ENCODE assay signal across 26 cellular contexts in genomic region chr5:179260324-179261070, GRCh38.
DNase-seq lines count a peak whose midpoint lies in the region; ATAC-seq and TF ChIP-seq lines count a peak whose summit lies in the region.
"Had no signal": no experiment of that assay in that cellular context is flagged by ENCODE, and none has a peak within 500 bp of the region (broad histone marks: within the 10 kb centered on the region; RNA-seq: fewer than 3 reads in every experiment).

No MANE protein-coding gene starts in this region.

- 93 to 94% methylated on average over 24 to 27 of the region's 27 CpGs for WGBS in endodermal cell (ENCODE audit: insufficient coverage in 1 of 2, insufficient read length in 1 of 2), 2 experiments
- WGBS in GM23248 (ENCODE audit: low coverage in 1 of 2, low lambda C conversion rate in 2 of 2, missing lambda C conversion rate in 2 of 2), 2 experiments = 95 to 98% methylated on average over 25 to 27 of the region's 27 CpGs

- H3K4me3 ChIP-seq in endodermal cell (ENCODE audit: low read length) = no peak overlapping the region
- no peak overlapping the region for H3K4me3 ChIP-seq in upper lobe of right lung
- no peak overlapping the region for H3K4me3 ChIP-seq in GM23248
- H3K4me3 ChIP-seq: K562, lung, thyroid gland had no signal

- no peaks in the 10 kb centered on the region for H3K9me3 Mint-ChIP-seq in activated T-cell treated with anti-CD3 and anti-CD28 coated beads, Interleukin-2, amount 50 U/mL, for 4 hours
- H3K9me3 Mint-ChIP-seq in endodermal cell (no peaks in the 10 kb centered on the region), osteocyte (ENCODE audit: unreplicated experiment) (no peaks in the 10 kb centered on the region)
- H3K9me3 Mint-ChIP-seq: activated naive CD4-positive, alpha-beta T cell treated with anti-CD3 and anti-CD28 coated beads, Interleukin-2, amount 50 U/mL, for 24 hours; T-helper 2 cell treated with Interferon-gamma antibody and Interleukin-4, amounts not matched to agents 5 μg/mL and 100 μg/mL, for 36 hours had no signal

- DNase-seq in activated T-cell treated with anti-CD3 and anti-CD28 coated beads, Interleukin-2, amount 50 U/mL, for 1 hour = peak; percentile 4
- DNase-seq in activated T-cell treated with anti-CD3 and anti-CD28 coated beads, Interleukin-2, amount 50 U/mL, for 4 hours = no peak
- DNase-seq in endodermal cell (peak; percentile 41), osteocyte (ENCODE audit: extremely low spot score, unreplicated experiment) (peak; percentile 64), upper lobe of right lung (peak; percentile 52), cerebellar cortex (ENCODE audit: low spot score) (no peak), GM23248 (no peak)
- DNase-seq: activated CD4-positive, alpha-beta T cell treated with anti-CD3 and anti-CD28 coated beads, Interleukin-2, amount 50 U/mL, for 4 hours; activated T-cell treated with anti-CD3 and anti-CD28 coated beads, Interleukin-2, amount 50 U/mL, for 48 hours; DMS153; MM.1S; NCI-H1417 treated with DMSO at 0.1 percent for 48 hours; NCI-H2081 treated with DMSO at 0.1 percent for 48 hours; NCI-H345; NCI-H748 treated with DMSO at 0.1 percent for 48 hours; stimulated activated CD4-positive, alpha-beta T cell treated with anti-CD3 and anti-CD28 coated beads, Interleukin-4, amount 100 ng/mL, for 1 hour; stimulated activated naive CD4-positive, alpha-beta T cell; thyroid gland had no signal

- H3K27ac Mint-ChIP-seq in endodermal cell (no peak overlapping the region), osteocyte (ENCODE audit: unreplicated experiment) (no peak overlapping the region)
- H3K27ac Mint-ChIP-seq: activated naive CD4-positive, alpha-beta T cell treated with anti-CD3 and anti-CD28 coated beads, Interleukin-2, amount 50 U/mL, for 24 hours; B cell; T-helper 2 cell treated with Interferon-gamma antibody and Interleukin-4, amounts not matched to agents 5 μg/mL and 100 μg/mL, for 36 hours had no signal

- H3K36me3 ChIP-seq in endodermal cell (ENCODE audit: control insufficient read depth, insufficient read depth, low read length) = no peaks in the 10 kb centered on the region
- no peaks in the 10 kb centered on the region for H3K36me3 ChIP-seq in upper lobe of right lung
- no peaks in the 10 kb centered on the region for H3K36me3 ChIP-seq in GM23248 (ENCODE audit: low read depth)
- H3K36me3 ChIP-seq: thyroid gland, WERI-Rb-1 had no signal

- no peaks in the 10 kb centered on the region for H3K9me2 ChIP-seq in GM23248 (ENCODE audit: insufficient read depth)

- peaks cover 92% of the 10 kb centered on the region for H3K79me2 ChIP-seq in GM23248 (ENCODE audit: insufficient read depth)

- no peaks in the 10 kb centered on the region for H3K36me3 Mint-ChIP-seq in activated T-cell treated with anti-CD3 and anti-CD28 coated beads, Interleukin-2, amount 50 U/mL, for 4 hours (ENCODE audit: insufficient read depth)
- H3K36me3 Mint-ChIP-seq in endodermal cell (ENCODE audit: low read depth) (no peaks in the 10 kb centered on the region), osteocyte (ENCODE audit: unreplicated experiment) (no peaks in the 10 kb centered on the region)
- H3K36me3 Mint-ChIP-seq: activated naive CD4-positive, alpha-beta T cell treated with anti-CD3 and anti-CD28 coated beads, Interleukin-2, amount 50 U/mL, for 24 hours; CD8-positive, alpha-beta memory T cell had no signal

- ATAC-seq in activated T-cell treated with anti-CD3 and anti-CD28 coated beads, Interleukin-2, amount 50 U/mL, for 4 hours = no peak
- ATAC-seq in upper lobe of right lung = no peak
- ATAC-seq in HG03457 (IDR thresholded peaks at IDR 0.05; ENCODE audit: unreplicated experiment) = no peak

- H3K27me3 Mint-ChIP-seq in activated T-cell treated with anti-CD3 and anti-CD28 coated beads, Interleukin-2, amount 50 U/mL, for 4 hours (ENCODE audit: low read depth) = peaks cover 2% of the 10 kb centered on the region
- no peaks in the 10 kb centered on the region for H3K27me3 Mint-ChIP-seq in endodermal cell (ENCODE audit: insufficient read depth)
- no peaks in the 10 kb centered on the region for H3K27me3 Mint-ChIP-seq in osteocyte (ENCODE audit: unreplicated experiment)
- H3K27me3 Mint-ChIP-seq: activated naive CD4-positive, alpha-beta T cell treated with anti-CD3 and anti-CD28 coated beads, Interleukin-2, amount 50 U/mL, for 24 hours; B cell had no signal

- no peak overlapping the region for H3K4me2 ChIP-seq in GM23248 (ENCODE audit: unreplicated experiment)

- H4K20me1 ChIP-seq in GM23248 (ENCODE audit: insufficient read depth) = no peaks in the 10 kb centered on the region

- H2AFZ ChIP-seq in GM23248 = no peak overlapping the region

- H3K27me3 ChIP-seq in endodermal cell (ENCODE audit: control insufficient read depth, insufficient read depth, low read length, poor library complexity, severe bottlenecking) (no peaks in the 10 kb centered on the region), upper lobe of right lung (peaks cover 2% of the 10 kb centered on the region), GM23248 (replicated peaks; ENCODE audit: insufficient read depth) (no peaks in the 10 kb centered on the region)
- H3K27me3 ChIP-seq: thyroid gland had no signal

- intact Hi-C loops in upper lobe of right lung (cut with DNase I) = no loop called here

- in situ Hi-C loops in GM23248 (cut with MboI) = no loop called here

- H3F3A ChIP-seq in GM23248 (ENCODE audit: insufficient read depth) = no peaks in the 10 kb centered on the region

- no peak overlapping the region for H3K4me3 Mint-ChIP-seq in activated T-cell treated with anti-CD3 and anti-CD28 coated beads, Interleukin-2, amount 50 U/mL, for 4 hours
- no peak overlapping the region for H3K4me3 Mint-ChIP-seq in endodermal cell
- H3K4me3 Mint-ChIP-seq in osteocyte (ENCODE audit: unreplicated experiment) = no peak overlapping the region
- H3K4me3 Mint-ChIP-seq: activated naive CD4-positive, alpha-beta T cell treated with anti-CD3 and anti-CD28 coated beads, Interleukin-2, amount 50 U/mL, for 24 hours; B cell; CD8-positive, alpha-beta memory T cell; T-helper 2 cell treated with Interferon-gamma antibody and Interleukin-4, amounts not matched to agents 5 μg/mL and 100 μg/mL, for 36 hours had no signal

- no peaks in the 10 kb centered on the region for H3K4me1 Mint-ChIP-seq in activated T-cell treated with anti-CD3 and anti-CD28 coated beads, Interleukin-2, amount 50 U/mL, for 4 hours (ENCODE audit: low read depth)
- H3K4me1 Mint-ChIP-seq in endodermal cell (peaks cover 9% of the 10 kb centered on the region), osteocyte (ENCODE audit: unreplicated experiment) (no peaks in the 10 kb centered on the region)
- H3K4me1 Mint-ChIP-seq: activated naive CD4-positive, alpha-beta T cell treated with anti-CD3 and anti-CD28 coated beads, Interleukin-2, amount 50 U/mL, for 24 hours; B cell; CD8-positive, alpha-beta memory T cell had no signal

- no peaks in the 10 kb centered on the region for H3K9me3 ChIP-seq in endodermal cell (ENCODE audit: control insufficient read depth, low read length)
- no peaks in the 10 kb centered on the region for H3K9me3 ChIP-seq in upper lobe of right lung
- H3K9me3 ChIP-seq in GM23248 (ENCODE audit: low read depth) = no peaks in the 10 kb centered on the region
- H3K9me3 ChIP-seq: thyroid gland had no signal

- no peak overlapping the region for H3K9ac ChIP-seq in endodermal cell (ENCODE audit: extremely low read depth, low read length, poor library complexity, severe bottlenecking)
- H3K9ac ChIP-seq in GM23248 = no peak overlapping the region

- H3K4me1 ChIP-seq in endodermal cell (ENCODE audit: control insufficient read depth, insufficient read depth, low read length) = peaks cover 3% of the 10 kb centered on the region
- peaks cover 9% of the 10 kb centered on the region for H3K4me1 ChIP-seq in upper lobe of right lung
- H3K4me1 ChIP-seq in GM23248 (ENCODE audit: insufficient read depth) = peaks cover 28% of the 10 kb centered on the region

- TF ChIP-seq CTCF in endodermal cell (conservative IDR thresholded peaks at IDR 0.05) (no peak), osteocyte (IDR thresholded peaks at IDR 0.05) (no peak), upper lobe of right lung (IDR thresholded peaks at IDR 0.05) (no peak)

- H3K27ac ChIP-seq in endodermal cell (ENCODE audit: low read depth, low read length) (no peak overlapping the region), upper lobe of right lung (no peak overlapping the region), GM23248 (no peak overlapping the region)
- H3K27ac ChIP-seq: thyroid gland, WERI-Rb-1 had no signal

Comparison
In these comparisons a context has a peak if more than half of its experiments do, and no peak if none do; other contexts are left out.
1. DNase-seq: peak in activated T-cell treated with anti-CD3 and anti-CD28 coated beads, Interleukin-2, amount 50 U/mL, for 1 hour (single experiment), endodermal cell (single experiment), osteocyte (single experiment) and upper lobe of right lung (single experiment); none in activated T-cell treated with anti-CD3 and anti-CD28 coated beads, Interleukin-2, amount 50 U/mL, for 4 hours (single experiment), cerebellar cortex (single experiment) and GM23248 (single experiment).